ENCODE assay signal across 8 cellular contexts in genomic region chr2:30233142-30233961, GRCh38. TPM values are rescaled to one million over a fixed set of nuclear protein-coding genes. Genes with fewer than 3 reads are reported as not detected.
DNase-seq lines count a peak whose midpoint lies in the region; ATAC-seq, FAIRE-seq and TF ChIP-seq lines count a peak whose summit lies in the region.

No MANE protein-coding gene starts in this region.

- H3K4me1 ChIP-seq in astrocyte (ENCODE audit: insufficient read depth, low read length): peaks cover 39% of the 10 kb centered on the region
- H3K4me1 ChIP-seq in mesenchymal stem cell (ENCODE audit: control insufficient read depth, insufficient read depth, low read depth, low read length): peaks cover 28% of the 10 kb centered on the region

- H2BK15ac ChIP-seq in mesenchymal stem cell (ENCODE audit: low read depth, poor library complexity, severe bottlenecking): no peak overlapping the region

- H3K4me3 Mint-ChIP-seq in activated naive CD4-positive, alpha-beta T cell treated with anti-CD3 and anti-CD28 coated beads for 36 hours: peak overlapping the region; percentile 83
- peak overlapping the region; percentile 90 for H3K4me3 Mint-ChIP-seq in astrocyte (ENCODE audit: unreplicated experiment)
- peak overlapping the region; percentile 91 for H3K4me3 Mint-ChIP-seq in type B pancreatic cell

- H3K79me2 ChIP-seq in astrocyte (ENCODE audit: insufficient read depth, low read length): peaks cover 67% of the 10 kb centered on the region

- no peak overlapping the region for H4K8ac ChIP-seq in mesenchymal stem cell (ENCODE audit: low read length)

- H3K14ac ChIP-seq in mesenchymal stem cell (ENCODE audit: low read length in 2 of 2): no peak overlapping the region

- peak overlapping the region; percentile 91 for H3K9ac ChIP-seq in astrocyte (ENCODE audit: low read length)
- H3K9ac ChIP-seq in mesenchymal stem cell (ENCODE audit: low read length): peak overlapping the region; percentile 87

- no peak for ATAC-seq in GM21786 (IDR thresholded peaks at IDR 0.05; ENCODE audit: unreplicated experiment)

- FAIRE-seq in astrocyte (lab: Jason Lieb, UNC): no peak

- H3K27ac ChIP-seq in astrocyte (ENCODE audit: low read depth, low read length) (peak overlapping the region; percentile 58), mesenchymal stem cell (ENCODE audit: low read length, poor library complexity, severe bottlenecking) (no peak overlapping the region)

- H3K4ac ChIP-seq in mesenchymal stem cell (ENCODE audit: low read depth in 1 of 2, low read length in 2 of 2): no peak overlapping the region

- H3K27me3 Mint-ChIP-seq in activated naive CD4-positive, alpha-beta T cell treated with anti-CD3 and anti-CD28 coated beads for 36 hours (ENCODE audit: low read depth): peaks cover 3% of the 10 kb centered on the region
- H3K27me3 Mint-ChIP-seq in astrocyte (ENCODE audit: low read depth, unreplicated experiment) (no peaks in the 10 kb centered on the region), type B pancreatic cell (peaks cover 17% of the 10 kb centered on the region)

- H3K36me3 Mint-ChIP-seq in activated naive CD4-positive, alpha-beta T cell treated with anti-CD3 and anti-CD28 coated beads for 36 hours (ENCODE audit: low read depth): peaks cover 30% of the 10 kb centered on the region
- H3K36me3 Mint-ChIP-seq in astrocyte (ENCODE audit: low read depth, unreplicated experiment): peaks cover 29% of the 10 kb centered on the region
- H3K36me3 Mint-ChIP-seq in type B pancreatic cell: peaks cover 21% of the 10 kb centered on the region

- H3K23ac ChIP-seq in mesenchymal stem cell (ENCODE audit: low read length in 2 of 2): no peak overlapping the region

- no peak overlapping the region for H3K18ac ChIP-seq in mesenchymal stem cell (ENCODE audit: low read depth in 1 of 2, low read length in 2 of 2)

- no peak overlapping the region for H2BK12ac ChIP-seq in mesenchymal stem cell (ENCODE audit: low read length in 2 of 2)

- intact Hi-C loops in activated naive CD4-positive, alpha-beta T cell treated with anti-CD3 and anti-CD28 coated beads for 36 hours (cut with micrococcal nuclease): loop anchor here (10.0 kb wide), 1 partner anchor 1119 kb away; the partner anchor contains the start of gene CLIP4

- H2BK120ac ChIP-seq in mesenchymal stem cell (ENCODE audit: low read depth, low read length): no peak overlapping the region

- H3K36me3 ChIP-seq in astrocyte (ENCODE audit: insufficient read depth, low read length): peaks cover 26% of the 10 kb centered on the region
- peaks cover 15 to 18% of the 10 kb centered on the region in 2 experiments for H3K36me3 ChIP-seq in mesenchymal stem cell (ENCODE audit: control insufficient read depth in 1 of 2, insufficient read depth in 2 of 2, low read depth in 1 of 2, low read length in 2 of 2)

- no peak overlapping the region for H4K91ac ChIP-seq in mesenchymal stem cell (ENCODE audit: low read length)

- H3K9me3 ChIP-seq in astrocyte (ENCODE audit: insufficient read depth, low read depth, low read length) (no peaks in the 10 kb centered on the region), mesenchymal stem cell (ENCODE audit: control insufficient read depth, low read length) (peaks cover 8% of the 10 kb centered on the region)

- no peak for DNase-seq in activated naive CD4-positive, alpha-beta T cell treated with anti-CD3 and anti-CD28 coated beads for 36 hours
- no peak for DNase-seq in activated naive CD4-positive, alpha-beta T cell treated with Interleukin-2 at 50 U/mL for 16 hours
- DNase-seq in astrocyte (ENCODE audit: low read depth) (no peak), mesenchymal stem cell (no peak), type B pancreatic cell (ENCODE audit: extremely low spot score, unreplicated experiment) (no peak), GM19238 (ENCODE audit: insufficient read length, low spot score) (no peak), NCI-H2196 (lab: John Stamatoyannopoulos, UW; ENCODE audit: unreplicated experiment) (no peak)

- H2AK5ac ChIP-seq in mesenchymal stem cell (ENCODE audit: low read length, severe bottlenecking): no peak overlapping the region

- CTCF ChIA-PET in activated naive CD4-positive, alpha-beta T cell treated with anti-CD3 and anti-CD28 coated beads for 36 hours (lab: Charles Lee): interaction anchor here (1.1 to 9.2 kb wide), 9 partner anchors 10 to 478 kb away, joined by 3 to 59 read pairs (median 5); no protein-coding TSS in a partner anchor

- H3K27me3 ChIP-seq in astrocyte (ENCODE audit: insufficient read depth, low read length) (no peaks in the 10 kb centered on the region), mesenchymal stem cell (ENCODE audit: control insufficient read depth in 1 of 2, insufficient read depth in 1 of 2, low read length in 2 of 2) (peaks cover 6 to 38% of the 10 kb centered on the region in 2 experiments)

- H3K4me1 Mint-ChIP-seq in activated naive CD4-positive, alpha-beta T cell treated with anti-CD3 and anti-CD28 coated beads for 36 hours (ENCODE audit: low read depth): peaks cover 59% of the 10 kb centered on the region
- peaks cover 17% of the 10 kb centered on the region for H3K4me1 Mint-ChIP-seq in astrocyte (ENCODE audit: low read depth, unreplicated experiment)
- H3K4me1 Mint-ChIP-seq in type B pancreatic cell (ENCODE audit: unreplicated experiment): peaks cover 30% of the 10 kb centered on the region

- 54% methylated on average over 5 of the region's 5 CpGs for WGBS in mesenchymal stem cell

- no peak overlapping the region for H2BK5ac ChIP-seq in mesenchymal stem cell (ENCODE audit: low read depth, low read length, poor library complexity, severe bottlenecking)

- H2AFZ ChIP-seq in astrocyte (ENCODE audit: low read depth, low read length) (no peak overlapping the region), mesenchymal stem cell (ENCODE audit: low read depth, low read length) (no peak overlapping the region)

- H3K4me3 ChIP-seq in astrocyte (ENCODE audit: insufficient read depth, low read depth, low read length): peak overlapping the region; percentile 83
- peak overlapping the region in 1 of 2 experiments; percentile 80 for H3K4me3 ChIP-seq in mesenchymal stem cell (ENCODE audit: insufficient read depth in 1 of 2, low read depth in 1 of 2, low read length in 2 of 2)

- H3K27ac Mint-ChIP-seq in activated naive CD4-positive, alpha-beta T cell treated with anti-CD3 and anti-CD28 coated beads for 36 hours: peak overlapping the region; percentile 77
- peak overlapping the region; percentile 72 for H3K27ac Mint-ChIP-seq in astrocyte (ENCODE audit: unreplicated experiment)
- H3K27ac Mint-ChIP-seq in type B pancreatic cell: peak overlapping the region; percentile 75

- no peaks in the 10 kb centered on the region for H3K79me1 ChIP-seq in mesenchymal stem cell (replicated peaks; ENCODE audit: low read length, poor library complexity, severe bottlenecking)

- TF ChIP-seq CTCF in astrocyte (IDR thresholded peaks at IDR 0.05; ENCODE audit: insufficient read depth, low read depth, low read length) (no peak), type B pancreatic cell (conservative IDR thresholded peaks at IDR 0.05) (no peak)

- H4K20me1 ChIP-seq in astrocyte (ENCODE audit: insufficient read depth, low read length): peaks cover 63% of the 10 kb centered on the region

- H3K4me2 ChIP-seq in astrocyte (ENCODE audit: low read length) (peak overlapping the region; percentile 99), mesenchymal stem cell (ENCODE audit: low read length, poor library complexity, severe bottlenecking) (no peak overlapping the region)

- H3K9me3 Mint-ChIP-seq in activated naive CD4-positive, alpha-beta T cell treated with anti-CD3 and anti-CD28 coated beads for 36 hours: no peaks in the 10 kb centered on the region
- H3K9me3 Mint-ChIP-seq in astrocyte (ENCODE audit: unreplicated experiment) (no peaks in the 10 kb centered on the region), type B pancreatic cell (no peaks in the 10 kb centered on the region)

RNA-seq across cellular contexts. Expression of gene LBH, which starts 2.0 kb away (rescaled TPM):
- 10 to 100 TPM; 71.4 to 75.3 TPM for total RNA-seq in activated naive CD4-positive, alpha-beta T cell treated with anti-CD3 and anti-CD28 coated beads for 36 hours
- total RNA-seq in astrocyte (51.7 and 63.7 TPM in 2 replicates), type B pancreatic cell (ENCODE audit: low replicate concordance) (78.5 and 116 TPM in 2 replicates)
- polyA plus RNA-seq in mesenchymal stem cell (2013, experiment 1 of 2): 76.4 TPM
- polyA plus RNA-seq in mesenchymal stem cell (2013, experiment 2 of 2): 77.4 TPM
